In genomic region chr2:241911551-241911950, GRCh38 we compare ENCODE assay signal across 1 cellular context.
TF ChIP-seq lines count a peak whose summit lies in the region.

No MANE protein-coding gene starts in this region.

TF ChIP-seq in GM23338, 12 proteins besides CTCF, POLR2A, EP300 and RAD21 (continued from another document):
- TF ChIP-seq, protein P1, sequence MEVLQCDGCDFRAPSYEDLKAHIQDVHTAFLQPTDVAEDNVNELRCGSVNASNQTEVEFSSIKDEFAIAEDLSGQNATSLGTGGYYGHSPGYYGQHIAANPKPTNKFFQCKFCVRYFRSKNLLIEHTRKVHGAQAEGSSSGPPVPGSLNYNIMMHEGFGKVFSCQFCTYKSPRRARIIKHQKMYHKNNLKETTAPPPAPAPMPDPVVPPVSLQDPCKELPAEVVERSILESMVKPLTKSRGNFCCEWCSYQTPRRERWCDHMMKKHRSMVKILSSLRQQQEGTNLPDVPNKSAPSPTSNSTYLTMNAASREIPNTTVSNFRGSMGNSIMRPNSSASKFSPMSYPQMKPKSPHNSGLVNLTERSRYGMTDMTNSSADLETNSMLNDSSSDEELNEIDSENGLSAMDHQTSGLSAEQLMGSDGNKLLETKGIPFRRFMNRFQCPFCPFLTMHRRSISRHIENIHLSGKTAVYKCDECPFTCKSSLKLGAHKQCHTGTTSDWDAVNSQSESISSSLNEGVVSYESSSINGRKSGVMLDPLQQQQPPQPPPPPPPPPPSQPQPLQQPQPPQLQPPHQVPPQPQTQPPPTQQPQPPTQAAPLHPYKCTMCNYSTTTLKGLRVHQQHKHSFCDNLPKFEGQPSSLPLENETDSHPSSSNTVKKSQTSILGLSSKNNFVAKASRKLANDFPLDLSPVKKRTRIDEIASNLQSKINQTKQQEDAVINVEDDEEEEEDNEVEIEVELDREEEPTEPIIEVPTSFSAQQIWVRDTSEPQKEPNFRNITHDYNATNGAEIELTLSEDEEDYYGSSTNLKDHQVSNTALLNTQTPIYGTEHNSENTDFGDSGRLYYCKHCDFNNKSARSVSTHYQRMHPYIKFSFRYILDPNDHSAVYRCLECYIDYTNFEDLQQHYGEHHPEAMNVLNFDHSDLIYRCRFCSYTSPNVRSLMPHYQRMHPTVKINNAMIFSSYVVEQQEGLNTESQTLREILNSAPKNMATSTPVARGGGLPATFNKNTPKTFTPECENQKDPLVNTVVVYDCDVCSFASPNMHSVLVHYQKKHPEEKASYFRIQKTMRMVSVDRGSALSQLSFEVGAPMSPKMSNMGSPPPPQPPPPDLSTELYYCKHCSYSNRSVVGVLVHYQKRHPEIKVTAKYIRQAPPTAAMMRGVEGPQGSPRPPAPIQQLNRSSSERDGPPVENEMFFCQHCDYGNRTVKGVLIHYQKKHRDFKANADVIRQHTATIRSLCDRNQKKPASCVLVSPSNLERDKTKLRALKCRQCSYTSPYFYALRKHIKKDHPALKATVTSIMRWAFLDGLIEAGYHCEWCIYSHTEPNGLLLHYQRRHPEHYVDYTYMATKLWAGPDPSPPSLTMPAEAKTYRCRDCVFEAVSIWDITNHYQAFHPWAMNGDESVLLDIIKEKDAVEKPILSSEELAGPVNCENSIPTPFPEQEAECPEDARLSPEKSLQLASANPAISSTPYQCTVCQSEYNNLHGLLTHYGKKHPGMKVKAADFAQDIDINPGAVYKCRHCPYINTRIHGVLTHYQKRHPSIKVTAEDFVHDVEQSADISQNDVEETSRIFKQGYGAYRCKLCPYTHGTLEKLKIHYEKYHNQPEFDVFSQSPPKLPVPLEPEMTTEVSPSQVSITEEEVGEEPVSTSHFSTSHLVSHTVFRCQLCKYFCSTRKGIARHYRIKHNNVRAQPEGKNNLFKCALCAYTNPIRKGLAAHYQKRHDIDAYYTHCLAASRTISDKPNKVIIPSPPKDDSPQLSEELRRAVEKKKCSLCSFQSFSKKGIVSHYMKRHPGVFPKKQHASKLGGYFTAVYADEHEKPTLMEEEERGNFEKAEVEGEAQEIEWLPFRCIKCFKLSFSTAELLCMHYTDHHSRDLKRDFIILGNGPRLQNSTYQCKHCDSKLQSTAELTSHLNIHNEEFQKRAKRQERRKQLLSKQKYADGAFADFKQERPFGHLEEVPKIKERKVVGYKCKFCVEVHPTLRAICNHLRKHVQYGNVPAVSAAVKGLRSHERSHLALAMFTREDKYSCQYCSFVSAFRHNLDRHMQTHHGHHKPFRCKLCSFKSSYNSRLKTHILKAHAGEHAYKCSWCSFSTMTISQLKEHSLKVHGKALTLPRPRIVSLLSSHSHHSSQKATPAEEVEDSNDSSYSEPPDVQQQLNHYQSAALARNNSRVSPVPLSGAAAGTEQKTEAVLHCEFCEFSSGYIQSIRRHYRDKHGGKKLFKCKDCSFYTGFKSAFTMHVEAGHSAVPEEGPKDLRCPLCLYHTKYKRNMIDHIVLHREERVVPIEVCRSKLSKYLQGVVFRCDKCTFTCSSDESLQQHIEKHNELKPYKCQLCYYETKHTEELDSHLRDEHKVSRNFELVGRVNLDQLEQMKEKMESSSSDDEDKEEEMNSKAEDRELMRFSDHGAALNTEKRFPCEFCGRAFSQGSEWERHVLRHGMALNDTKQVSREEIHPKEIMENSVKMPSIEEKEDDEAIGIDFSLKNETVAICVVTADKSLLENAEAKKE (CRISPR knock-in tag; IDR thresholded peaks at IDR 0.05): no peak
- no peak for TF ChIP-seq ZNF114 (CRISPR knock-in tag; IDR thresholded peaks at IDR 0.05)
